ENCODE assay signal across 24 cellular contexts in the genomic region with DNA sequence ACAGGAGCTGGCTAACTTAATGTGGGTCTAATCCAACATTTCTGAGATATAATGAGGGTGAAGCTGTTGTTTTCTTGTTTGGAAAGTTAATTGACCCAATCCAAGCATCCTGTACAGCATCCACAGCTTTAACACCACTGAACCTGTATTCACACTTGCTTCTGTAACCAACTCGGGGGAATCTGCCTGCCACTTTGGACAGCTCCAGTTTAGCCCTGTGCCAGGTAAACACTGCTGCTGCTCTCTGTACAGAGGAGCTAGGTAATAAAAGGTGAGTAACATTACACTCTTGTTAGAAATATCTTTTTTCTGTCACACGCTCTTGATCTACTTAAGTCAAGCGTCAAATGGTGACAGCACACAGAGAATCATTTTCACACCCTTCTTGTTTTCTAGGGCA. TPM values are rescaled to one million over a fixed set of nuclear protein-coding genes. Genes with fewer than 3 reads are reported as not detected.
DNase-seq lines count a peak whose midpoint lies in the region; ATAC-seq, FAIRE-seq and TF ChIP-seq lines count a peak whose summit lies in the region.
"Had no signal": no experiment of that assay in that cellular context is flagged by ENCODE, and none has a peak within 500 bp of the region (broad histone marks: within the 10 kb centered on the region; RNA-seq: fewer than 3 reads in every experiment).

No MANE protein-coding gene starts in this region.

- H3K4me1 ChIP-seq in SK-N-SH (ENCODE audit: control insufficient read depth in 1 of 2, insufficient read depth in 2 of 2, low read depth in 1 of 2, low read length in 1 of 2): no peaks in the 10 kb centered on the region
- H3K4me1 ChIP-seq in K562 (replicated peaks in 1 of 2; ENCODE audit: control insufficient read depth in 2 of 2, insufficient read depth in 2 of 2, low read length in 2 of 2): peaks cover 4 to 11% of the 10 kb centered on the region in 2 experiments; a peak in 3 of 5 replicates
- H3K4me1 ChIP-seq: A549; BE2C; BLaER1 treated with 17β-estradiol and CSF1 and Interleukin-3, amounts not matched to agents 10 nM and 100 nM; HAP-1 had no signal

- H3K36me3 ChIP-seq in SK-N-SH (replicated peaks in 1 of 2; ENCODE audit: control insufficient read depth in 1 of 2, insufficient read depth in 2 of 2, low read length in 1 of 2) (no peaks in the 10 kb centered on the region), K562 (ENCODE audit: control insufficient read depth, insufficient read depth, low read length) (no peaks in the 10 kb centered on the region)
- H3K36me3 ChIP-seq: BE2C; BLaER1 treated with 17β-estradiol and CSF1 and Interleukin-3, amounts not matched to agents 10 nM and 100 nM; HAP-1 had no signal

- ATAC-seq in SK-N-SH treated with all-trans-retinoic acid at 6 μM for 48 hours (no peak), K562 (no peak)
- no peak for ATAC-seq in activated T-cell treated with anti-CD3 and anti-CD28 coated beads, Interleukin-2, amount 50 U/mL, for 4 hours
- ATAC-seq: A549 had no signal

- POLR2A ChIA-PET in SK-N-SH (lab: Yijun Ruan, JAX): no interaction called here
- POLR2A ChIA-PET in K562 (lab: Yijun Ruan, JAX): interaction anchor here (0.7 to 0.8 kb wide), 3 partner anchors 9 to 338 kb away, joined by 3 to 4 read pairs (median 3); no protein-coding TSS in a partner anchor

- no peaks in the 10 kb centered on the region for H3K4me1 Mint-ChIP-seq in activated T-cell treated with anti-CD3 and anti-CD28 coated beads, Interleukin-2, amount 50 U/mL, for 4 hours (ENCODE audit: low read depth)
- H3K4me1 Mint-ChIP-seq: CD8-positive, alpha-beta memory T cell had no signal

- H3K79me2 ChIP-seq in SK-N-SH (ENCODE audit: insufficient read depth) (no peaks in the 10 kb centered on the region), K562 (ENCODE audit: control insufficient read depth, insufficient read depth, low read length) (no peaks in the 10 kb centered on the region)

- BruUV-seq in K562 (replicated peaks; lab: Mats Ljungman, UMichigan): no TSS peak

- no peak for DNase-seq in SK-N-SH
- no peak for DNase-seq in K562 (ENCODE audit: extremely low read depth in 1 of 4, low spot score in 3 of 4)
- no peak for DNase-seq in activated T-cell treated with anti-CD3 and anti-CD28 coated beads, Interleukin-2, amount 50 U/mL, for 4 hours
- DNase-seq: 8988T; ACHN; AML-193; BE2C; CD4-positive, alpha-beta T cell; CD8-positive, alpha-beta memory T cell; DMS 273 treated with DMSO at 0.1 percent for 48 hours; DMS79; EL; GDM1; GOT3 had no signal

- H3K27me3 ChIP-seq in SK-N-SH (ENCODE audit: insufficient read depth) (peaks cover 36% of the 10 kb centered on the region; the same call in 1 of the 2 replicates), K562 (ENCODE audit: control insufficient read depth in 2 of 2, insufficient read depth in 2 of 2, low read length in 2 of 2) (no peaks in the 10 kb centered on the region)
- H3K27me3 ChIP-seq: BE2C; BLaER1 treated with 17β-estradiol and CSF1 and Interleukin-3, amounts not matched to agents 10 nM and 100 nM had no signal

- no peak overlapping the region for H3K4me3 Mint-ChIP-seq in activated T-cell treated with anti-CD3 and anti-CD28 coated beads, Interleukin-2, amount 50 U/mL, for 4 hours
- H3K4me3 Mint-ChIP-seq: CD14-positive monocyte; CD4-positive, alpha-beta T cell; CD8-positive, alpha-beta memory T cell had no signal

- no peak for TF ChIP-seq EP300 in SK-N-SH (IDR thresholded peaks at IDR 0.05; ENCODE audit: borderline replicate concordance in 1 of 2, low read depth in 1 of 2, low read length in 1 of 2)
- TF ChIP-seq EP300 in Ishikawa (IDR thresholded peaks at IDR 0.05; ENCODE audit: borderline replicate concordance): no peak
- TF ChIP-seq EP300 in K562 (IDR thresholded peaks at IDR 0.05; ENCODE audit: low read length): no peak

- WGBS in SK-N-SH (ENCODE audit: low lambda C conversion rate): 12% methylated on average over 3 of the region's 3 CpGs
- WGBS in K562 (ENCODE audit: insufficient coverage, low coverage, missing lambda C conversion rate): 68% methylated on average over 2 of the region's 3 CpGs

- CTCF ChIA-PET in SK-N-SH (lab: Yijun Ruan, JAX): no interaction called here
- CTCF ChIA-PET in K562 (lab: Yijun Ruan, JAX; ENCODE audit: low intra/inter-chr PET ratio): no interaction called here

- H3K9me3 ChIP-seq in SK-N-SH (no peaks in the 10 kb centered on the region), K562 (replicated peaks; ENCODE audit: control insufficient read depth, insufficient read depth, low read depth, low read length) (no peaks in the 10 kb centered on the region)
- H3K9me3 ChIP-seq: A549; BE2C; BLaER1 treated with 17β-estradiol and CSF1 and Interleukin-3, amounts not matched to agents 10 nM and 100 nM; HAP-1 had no signal

- no peaks in the 10 kb centered on the region for H3F3A ChIP-seq in SK-N-SH (replicated peaks; ENCODE audit: insufficient read depth)

- no peak for FAIRE-seq in K562 (lab: Jason Lieb, UNC)
- FAIRE-seq: A549, D721Med, GM12891, GM18507, H54 had no signal

- TF ChIP-seq CTCF in SK-N-SH (IDR thresholded peaks at IDR 0.05): no peak
- no peak for TF ChIP-seq CTCF in K562 (IDR thresholded peaks at IDR 0.05 in 2 of 3, conservative IDR thresholded peaks at IDR 0.05 in 1 of 3; ENCODE audit: insufficient read depth in 2 of 3, low read depth in 1 of 3, low read length in 3 of 3)

- intact Hi-C loops in K562 (cut with micrococcal nuclease): no loop called here

- no peaks in the 10 kb centered on the region for H3K9me1 ChIP-seq in K562 (ENCODE audit: control insufficient read depth, insufficient read depth, low read length)

- H3K27ac ChIP-seq in SK-N-SH (ENCODE audit: low read depth in 2 of 2, low read length in 1 of 2): no peak overlapping the region
- no peak overlapping the region for H3K27ac ChIP-seq in K562 (ENCODE audit: extremely low read depth, low read depth, low read length)
- H3K27ac ChIP-seq: A549; BLaER1 treated with 17β-estradiol and CSF1 and Interleukin-3, amounts not matched to agents 10 nM and 100 nM had no signal

- H3K36me3 Mint-ChIP-seq in activated T-cell treated with anti-CD3 and anti-CD28 coated beads, Interleukin-2, amount 50 U/mL, for 4 hours (ENCODE audit: insufficient read depth): no peaks in the 10 kb centered on the region
- H3K36me3 Mint-ChIP-seq: CD14-positive monocyte; CD8-positive, alpha-beta memory T cell had no signal

- H3K27me3 Mint-ChIP-seq in activated T-cell treated with anti-CD3 and anti-CD28 coated beads, Interleukin-2, amount 50 U/mL, for 4 hours (ENCODE audit: low read depth): peaks cover 13% of the 10 kb centered on the region

- H2AFZ ChIP-seq in SK-N-SH (ENCODE audit: low read depth): no peak overlapping the region
- 0 out of 2 replicates have a peak overlapping the region, but pooled peaks have one; percentile 24 for H2AFZ ChIP-seq in K562 (ENCODE audit: low read depth, low read length)

- H4K20me1 ChIP-seq in SK-N-SH (ENCODE audit: insufficient read depth) (no peaks in the 10 kb centered on the region), K562 (replicated peaks; ENCODE audit: control insufficient read depth, insufficient read depth, low read length) (no peaks in the 10 kb centered on the region)
- H4K20me1 ChIP-seq: BLaER1 treated with 17β-estradiol and CSF1 and Interleukin-3, amounts not matched to agents 10 nM and 100 nM had no signal

- in situ Hi-C loops in K562 (cut with MboI): no loop called here

- no peak overlapping the region for H3K4me3 ChIP-seq in SK-N-SH (ENCODE audit: low read depth in 2 of 2, low read length in 1 of 2)
- no peak overlapping the region for H3K4me3 ChIP-seq in K562
- H3K4me3 ChIP-seq: A549; BLaER1 treated with 17β-estradiol and CSF1 and Interleukin-3, amounts not matched to agents 10 nM and 100 nM; HAP-1 had no signal

- no peak for TF ChIP-seq POLR2A in K562 (conservative IDR thresholded peaks at IDR 0.05)

- H3K9me3 Mint-ChIP-seq in activated T-cell treated with anti-CD3 and anti-CD28 coated beads, Interleukin-2, amount 50 U/mL, for 4 hours: no peaks in the 10 kb centered on the region
- H3K9me3 Mint-ChIP-seq: CD4-positive, alpha-beta T cell had no signal

- H3K9ac ChIP-seq in SK-N-SH (no peak overlapping the region), K562 (ENCODE audit: insufficient read depth in 1 of 2, low read depth in 2 of 2, low read length in 2 of 2) (no peak overlapping the region)
- H3K9ac ChIP-seq: BLaER1 treated with 17β-estradiol and CSF1 and Interleukin-3, amounts not matched to agents 10 nM and 100 nM had no signal

- TF ChIP-seq RAD21 in SK-N-SH (IDR thresholded peaks at IDR 0.05; ENCODE audit: low read length) (no peak), Ishikawa (IDR thresholded peaks at IDR 0.05; ENCODE audit: low read depth) (no peak), K562 (CRISPR knock-in tag; conservative IDR thresholded peaks at IDR 0.05 in 1 of 2, IDR thresholded peaks at IDR 0.05 in 1 of 2) (no peak)

- no peaks in the 10 kb centered on the region for H3K9me2 ChIP-seq in SK-N-SH

- H3K4me2 ChIP-seq in SK-N-SH (no peak overlapping the region), K562 (ENCODE audit: insufficient read depth, low read length) (no peak overlapping the region)
- H3K4me2 ChIP-seq: A549; BLaER1 treated with 17β-estradiol and CSF1 and Interleukin-3, amounts not matched to agents 10 nM and 100 nM had no signal

RNA-seq across cellular contexts. Expression of gene OR11G2, which starts 0.7 kb away (rescaled TPM):
- polyA plus RNA-seq in SK-N-SH (2012; rRNA removed): not detected in 2 replicates
- polyA plus RNA-seq in SK-N-SH (2012; cell fraction: cytosol; rRNA removed): not detected in 2 replicates
- not detected in 2 replicates for polyA plus RNA-seq in SK-N-SH (2012; cell fraction: nucleus; rRNA removed)
- not detected in 2 replicates for total RNA-seq in K562 (2011; cell fraction: chromatin; rRNA removed; ENCODE audit: low replicate concordance)
- total RNA-seq in K562 (2011; cell fraction: nucleolus; rRNA removed): not detected in 2 replicates
- total RNA-seq in K562 (2011; cell fraction: nucleoplasm; rRNA removed): not detected in 2 replicates
- total RNA-seq in K562 (2014; rRNA removed): not detected in 2 replicates
- total RNA-seq in K562 (2014; rRNA removed; fragmentation: Illumina TruSeq; extraction: Trizol): not detected in 2 replicates
- not detected in 2 replicates for total RNA-seq in K562 (2015; rRNA removed; fragmentation: Illumina TruSeq; extraction: Trizol)
- not detected in 2 replicates for total RNA-seq in K562 (2021)
- not detected in 2 replicates for polyA plus RNA-seq in K562 (2011; rRNA removed)
- polyA plus RNA-seq in K562 (2011; cell fraction: cytosol; rRNA removed): not detected in 2 replicates
- not detected in 2 replicates for polyA plus RNA-seq in K562 (2011; cell fraction: nucleus; rRNA removed)
- polyA plus RNA-seq in K562 (2012): not detected in 2 replicates
- polyA plus RNA-seq in K562 (2014; fragmentation: Illumina TruSeq; extraction: Trizol): not detected in 2 replicates
- polyA plus RNA-seq in K562 (2014; fragmentation: Nextera tagmentation; extraction: Ambion mirVana): not detected
- not detected in 2 replicates for polyA plus RNA-seq in K562 (2014; rRNA removed)
- not detected in 2 replicates for polyA minus RNA-seq in K562 (2011; rRNA and poly(A)+ RNA removed)
- polyA minus RNA-seq in K562 (2011; cell fraction: cytosol; rRNA and poly(A)+ RNA removed): not detected in 2 replicates
- polyA minus RNA-seq in K562 (2011; cell fraction: nucleus; rRNA and poly(A)+ RNA removed): not detected in 2 replicates
- not detected for total RNA-seq in activated T-cell treated with anti-CD3 and anti-CD28 coated beads, Interleukin-2, amount 50 U/mL, for 4 hours
- total RNA-seq: CD4-positive, alpha-beta T cell; CD8-positive, alpha-beta memory T cell had no signal
- polyA plus RNA-seq: A549; CD14-positive monocyte; CD8-positive, alpha-beta memory T cell had no signal

RNA-seq across cellular contexts. Expression of gene OR11H6, which starts 32.1 kb away (rescaled TPM):
- polyA plus RNA-seq in SK-N-SH (2012; rRNA removed) (not detected in 2 replicates), K562 (2011; rRNA removed) (not detected in 2 replicates), K562 (2014; fragmentation: Illumina TruSeq; extraction: Trizol) (not detected in 2 replicates), K562 (2014; fragmentation: Nextera tagmentation; extraction: Ambion mirVana) (not detected), K562 (2014; rRNA removed) (not detected in 2 replicates)
- polyA plus RNA-seq in SK-N-SH (2012; cell fraction: cytosol; rRNA removed): not detected in 2 replicates
- polyA plus RNA-seq in SK-N-SH (2012; cell fraction: nucleus; rRNA removed): not detected in 2 replicates
- total RNA-seq in K562 (2011; cell fraction: chromatin; rRNA removed; ENCODE audit: low replicate concordance): not detected in 2 replicates
- total RNA-seq in K562 (2011; cell fraction: nucleolus; rRNA removed): not detected in 2 replicates
- total RNA-seq in K562 (2011; cell fraction: nucleoplasm; rRNA removed): not detected in 2 replicates
- total RNA-seq in K562 (2014; rRNA removed) (not detected in 2 replicates), K562 (2014; rRNA removed; fragmentation: Illumina TruSeq; extraction: Trizol) (not detected in 2 replicates), K562 (2015; rRNA removed; fragmentation: Illumina TruSeq; extraction: Trizol) (not detected in 2 replicates), K562 (2021) (not detected in 2 replicates)
- polyA plus RNA-seq in K562 (2011; cell fraction: cytosol; rRNA removed): not detected in 2 replicates
- not detected in 2 replicates for polyA plus RNA-seq in K562 (2011; cell fraction: nucleus; rRNA removed)
- not detected in 2 replicates for polyA plus RNA-seq in K562 (2012)
- not detected in 2 replicates for polyA minus RNA-seq in K562 (2011; rRNA and poly(A)+ RNA removed)
- not detected in 2 replicates for polyA minus RNA-seq in K562 (2011; cell fraction: cytosol; rRNA and poly(A)+ RNA removed)
- polyA minus RNA-seq in K562 (2011; cell fraction: nucleus; rRNA and poly(A)+ RNA removed): not detected in 2 replicates
- total RNA-seq in activated T-cell treated with anti-CD3 and anti-CD28 coated beads, Interleukin-2, amount 50 U/mL, for 4 hours: not detected
- total RNA-seq: CD4-positive, alpha-beta T cell; CD8-positive, alpha-beta memory T cell had no signal
- polyA plus RNA-seq: A549; CD14-positive monocyte; CD8-positive, alpha-beta memory T cell had no signal

RNA-seq across cellular contexts. Expression of gene OR11H7, which starts 37.4 kb away (rescaled TPM):
- not detected in 2 replicates for polyA plus RNA-seq in SK-N-SH (2012; rRNA removed)
- not detected in 2 replicates for polyA plus RNA-seq in SK-N-SH (2012; cell fraction: cytosol; rRNA removed)
- polyA plus RNA-seq in SK-N-SH (2012; cell fraction: nucleus; rRNA removed): not detected in 2 replicates
- not detected in 2 replicates for total RNA-seq in K562 (2011; cell fraction: chromatin; rRNA removed; ENCODE audit: low replicate concordance)
- total RNA-seq in K562 (2011; cell fraction: nucleolus; rRNA removed): not detected in 2 replicates
- not detected in 2 replicates for total RNA-seq in K562 (2011; cell fraction: nucleoplasm; rRNA removed)
- total RNA-seq in K562 (2014; rRNA removed): not detected in 2 replicates
- not detected in 2 replicates for total RNA-seq in K562 (2014; rRNA removed; fragmentation: Illumina TruSeq; extraction: Trizol)
- total RNA-seq in K562 (2015; rRNA removed; fragmentation: Illumina TruSeq; extraction: Trizol): not detected in 2 replicates
- not detected in 2 replicates for total RNA-seq in K562 (2021)
- not detected in 2 replicates for polyA plus RNA-seq in K562 (2011; rRNA removed)
- polyA plus RNA-seq in K562 (2011; cell fraction: cytosol; rRNA removed): not detected in 2 replicates
- not detected in 2 replicates for polyA plus RNA-seq in K562 (2011; cell fraction: nucleus; rRNA removed)
- polyA plus RNA-seq in K562 (2012): not detected in 2 replicates
- polyA plus RNA-seq in K562 (2014; fragmentation: Illumina TruSeq; extraction: Trizol): not detected in 2 replicates
- not detected for polyA plus RNA-seq in K562 (2014; fragmentation: Nextera tagmentation; extraction: Ambion mirVana)
- not detected in 2 replicates for polyA plus RNA-seq in K562 (2014; rRNA removed)
- not detected in 2 replicates for polyA minus RNA-seq in K562 (2011; rRNA and poly(A)+ RNA removed)
- not detected in 2 replicates for polyA minus RNA-seq in K562 (2011; cell fraction: cytosol; rRNA and poly(A)+ RNA removed)
- not detected in 2 replicates for polyA minus RNA-seq in K562 (2011; cell fraction: nucleus; rRNA and poly(A)+ RNA removed)
- not detected for total RNA-seq in activated T-cell treated with anti-CD3 and anti-CD28 coated beads, Interleukin-2, amount 50 U/mL, for 4 hours
- total RNA-seq: CD4-positive, alpha-beta T cell; CD8-positive, alpha-beta memory T cell had no signal
- polyA plus RNA-seq: A549; CD14-positive monocyte; CD8-positive, alpha-beta memory T cell had no signal

RNA-seq across cellular contexts. Expression of gene OR11H4, which starts 47.7 kb away (rescaled TPM):
- polyA plus RNA-seq in SK-N-SH (2012; rRNA removed) (not detected in 2 replicates), K562 (2011; rRNA removed) (not detected in 2 replicates), K562 (2014; fragmentation: Illumina TruSeq; extraction: Trizol) (not detected in 2 replicates), K562 (2014; fragmentation: Nextera tagmentation; extraction: Ambion mirVana) (not detected), K562 (2014; rRNA removed) (not detected in 2 replicates)
- not detected in 2 replicates for polyA plus RNA-seq in SK-N-SH (2012; cell fraction: cytosol; rRNA removed)
- not detected in 2 replicates for polyA plus RNA-seq in SK-N-SH (2012; cell fraction: nucleus; rRNA removed)
- total RNA-seq in K562 (2011; cell fraction: chromatin; rRNA removed; ENCODE audit: low replicate concordance): not detected in 2 replicates
- total RNA-seq in K562 (2011; cell fraction: nucleolus; rRNA removed): not detected in 2 replicates
- not detected in 2 replicates for total RNA-seq in K562 (2011; cell fraction: nucleoplasm; rRNA removed)
- total RNA-seq in K562 (2014; rRNA removed) (not detected in 2 replicates), K562 (2014; rRNA removed; fragmentation: Illumina TruSeq; extraction: Trizol) (not detected in 2 replicates), K562 (2015; rRNA removed; fragmentation: Illumina TruSeq; extraction: Trizol) (not detected in 2 replicates), K562 (2021) (not detected in 2 replicates)
- polyA plus RNA-seq in K562 (2011; cell fraction: cytosol; rRNA removed): not detected in 2 replicates
- polyA plus RNA-seq in K562 (2011; cell fraction: nucleus; rRNA removed): not detected in 2 replicates
- not detected in 2 replicates for polyA plus RNA-seq in K562 (2012)
- polyA minus RNA-seq in K562 (2011; rRNA and poly(A)+ RNA removed): not detected in 2 replicates
- not detected in 2 replicates for polyA minus RNA-seq in K562 (2011; cell fraction: cytosol; rRNA and poly(A)+ RNA removed)
- not detected in 2 replicates for polyA minus RNA-seq in K562 (2011; cell fraction: nucleus; rRNA and poly(A)+ RNA removed)
- not detected for total RNA-seq in activated T-cell treated with anti-CD3 and anti-CD28 coated beads, Interleukin-2, amount 50 U/mL, for 4 hours
- total RNA-seq: CD4-positive, alpha-beta T cell; CD8-positive, alpha-beta memory T cell had no signal
- polyA plus RNA-seq: A549; CD14-positive monocyte; CD8-positive, alpha-beta memory T cell had no signal

RNA-seq across cellular contexts. Expression of gene OR4N5, which starts 52.8 kb away (rescaled TPM):
- polyA plus RNA-seq in SK-N-SH (2012; rRNA removed) (not detected in 2 replicates), K562 (2011; rRNA removed) (not detected in 2 replicates), K562 (2014; fragmentation: Illumina TruSeq; extraction: Trizol) (not detected in 2 replicates), K562 (2014; fragmentation: Nextera tagmentation; extraction: Ambion mirVana) (not detected), K562 (2014; rRNA removed) (not detected in 2 replicates)
- polyA plus RNA-seq in SK-N-SH (2012; cell fraction: cytosol; rRNA removed): not detected in 2 replicates
- polyA plus RNA-seq in SK-N-SH (2012; cell fraction: nucleus; rRNA removed): not detected in 2 replicates
- total RNA-seq in K562 (2011; cell fraction: chromatin; rRNA removed; ENCODE audit: low replicate concordance): not detected in 2 replicates
- total RNA-seq in K562 (2011; cell fraction: nucleolus; rRNA removed): not detected in 2 replicates
- not detected in 2 replicates for total RNA-seq in K562 (2011; cell fraction: nucleoplasm; rRNA removed)
- total RNA-seq in K562 (2014; rRNA removed) (not detected in 2 replicates), K562 (2014; rRNA removed; fragmentation: Illumina TruSeq; extraction: Trizol) (not detected in 2 replicates), K562 (2015; rRNA removed; fragmentation: Illumina TruSeq; extraction: Trizol) (not detected in 2 replicates), K562 (2021) (not detected in 2 replicates)
- polyA plus RNA-seq in K562 (2011; cell fraction: cytosol; rRNA removed): not detected in 2 replicates
- polyA plus RNA-seq in K562 (2011; cell fraction: nucleus; rRNA removed): not detected in 2 replicates
- polyA plus RNA-seq in K562 (2012): not detected in 2 replicates
- polyA minus RNA-seq in K562 (2011; rRNA and poly(A)+ RNA removed): 0.21 TPM in 1 of 2 replicates, not detected in the other
- polyA minus RNA-seq in K562 (2011; cell fraction: cytosol; rRNA and poly(A)+ RNA removed): not detected in 2 replicates
- not detected in 2 replicates for polyA minus RNA-seq in K562 (2011; cell fraction: nucleus; rRNA and poly(A)+ RNA removed)
- not detected for total RNA-seq in activated T-cell treated with anti-CD3 and anti-CD28 coated beads, Interleukin-2, amount 50 U/mL, for 4 hours
- total RNA-seq: CD4-positive, alpha-beta T cell; CD8-positive, alpha-beta memory T cell had no signal
- polyA plus RNA-seq: A549; CD14-positive monocyte; CD8-positive, alpha-beta memory T cell had no signal

Comparison
In these comparisons a context has a peak if more than half of its experiments do, and no peak if none do; other contexts are left out.
1. Of the 27 proteins assayed by ChIP-seq in both K562 and SK-N-SH: peak only in K562: none; only in SK-N-SH: REST; in both: none; in neither: 26.